In genomic region chr11:62556872-62557631, GRCh38 we compare ENCODE assay signal across 8 cellular contexts. TPM values are rescaled to one million over a fixed set of nuclear protein-coding genes. Genes with fewer than 3 reads are reported as not detected.
DNase-seq lines count a peak whose midpoint lies in the region; ATAC-seq and TF ChIP-seq lines count a peak whose summit lies in the region.

No MANE protein-coding gene starts in this region.

- H3K36me3 ChIP-seq in CD4-positive, alpha-beta memory T cell (ENCODE audit: insufficient read depth, low read length) = peaks cover 7% of the 10 kb centered on the region
- peaks cover 64% of the 10 kb centered on the region for H3K36me3 ChIP-seq in NT2/D1 (ENCODE audit: insufficient read depth, insufficient read length, low read length)

- peaks cover 68 to 94% (median 81%) of the 10 kb centered on the region in 4 donors for H3K4me1 Mint-ChIP-seq in CD4-positive, alpha-beta memory T cell
- H3K4me1 Mint-ChIP-seq in neural crest cell = peaks cover 71% of the 10 kb centered on the region

- DNase-seq in CD4-positive, alpha-beta memory T cell = peak in 4 of 5 donors; percentile 73 to 85 (median 78)
- DNase-seq in NT2/D1 (ENCODE audit: low read depth, low spot score) = no peak
- DNase-seq in cerebellar cortex (ENCODE audit: low spot score) = peak; percentile 61
- no peak for DNase-seq in neural crest cell (ENCODE audit: low read depth, low spot score)
- DNase-seq in NCI-H526 treated with DMSO at 0.1 percent for 48 hours (lab: John Stamatoyannopoulos, UW) = no peak
- DNase-seq in CD1c-positive myeloid dendritic cell (ENCODE audit: extremely low spot score) = no peak
- DNase-seq in NCI-H524 (lab: John Stamatoyannopoulos, UW) = no peak

- H3K27me3 ChIP-seq in CD4-positive, alpha-beta memory T cell (ENCODE audit: insufficient read depth, low read length) = no peaks in the 10 kb centered on the region
- no peaks in the 10 kb centered on the region for H3K27me3 ChIP-seq in NT2/D1 (ENCODE audit: insufficient read depth, insufficient read length)

- TF ChIP-seq CTCF in neural crest cell (conservative IDR thresholded peaks at IDR 0.05) = no peak

- H3K4me3 ChIP-seq in CD4-positive, alpha-beta memory T cell (ENCODE audit: low read length in 2 of 2) = peak overlapping the region; percentile 7 to 75
- H3K4me3 ChIP-seq in NT2/D1 (ENCODE audit: insufficient read length, low read depth) = no peak overlapping the region

- H3K9me3 ChIP-seq in CD4-positive, alpha-beta memory T cell (ENCODE audit: control insufficient read depth in 1 of 2, low read length in 2 of 2) = no peaks in the 10 kb centered on the region
- no peaks in the 10 kb centered on the region for H3K9me3 ChIP-seq in NT2/D1 (ENCODE audit: insufficient read depth, low read length)

- peaks cover 91% of the 10 kb centered on the region for H3K4me1 ChIP-seq in CD4-positive, alpha-beta memory T cell (ENCODE audit: insufficient read depth, low read length)
- H3K4me1 ChIP-seq in NT2/D1 (ENCODE audit: insufficient read depth, insufficient read length) = peaks cover 54% of the 10 kb centered on the region

- no peaks in the 10 kb centered on the region for H3K9me3 Mint-ChIP-seq in CD4-positive, alpha-beta memory T cell
- no peaks in the 10 kb centered on the region for H3K9me3 Mint-ChIP-seq in neural crest cell

- CTCF ChIA-PET in CD4-positive, alpha-beta memory T cell (lab: Charles Lee; ENCODE audit: partially characterized antibody) = interaction anchor here (0.6 to 14.9 kb wide), 25 partner anchors 9 to 1536 kb away, joined by 3 to 450 read pairs (median 3); partner anchors contain the start of genes AHNAK, EEF1G, SCGB1A1 and SLC3A2

- H3K36me3 Mint-ChIP-seq in CD4-positive, alpha-beta memory T cell = peaks cover 24 to 28% of the 10 kb centered on the region in 2 donors
- peaks cover 37% of the 10 kb centered on the region for H3K36me3 Mint-ChIP-seq in neural crest cell (ENCODE audit: low read depth)

- H3K4me3 Mint-ChIP-seq in CD4-positive, alpha-beta memory T cell = peak overlapping the region; percentile 82 to 91 (median 90)
- H3K4me3 Mint-ChIP-seq in neural crest cell = peak overlapping the region; percentile 58

- H3K27ac Mint-ChIP-seq in CD4-positive, alpha-beta memory T cell = peak overlapping the region; percentile 98 to 100 (median 100)
- H3K27ac Mint-ChIP-seq in neural crest cell (ENCODE audit: unreplicated experiment) = no peak overlapping the region

- ATAC-seq in GM21528 (IDR thresholded peaks at IDR 0.05; ENCODE audit: low FRiP score, unreplicated experiment) = peak; percentile 26

- H3K27ac ChIP-seq in CD4-positive, alpha-beta memory T cell (ENCODE audit: low read depth, low read length) = peak overlapping the region; percentile 95

- intact Hi-C loops in CD4-positive, alpha-beta memory T cell (cut with micrococcal nuclease) = loop anchor here (1.0 to 10.0 kb wide), 3 partner anchors 11 to 298 kb away; partner anchors contain the start of genes AHNAK and EEF1G

- peak overlapping the region; percentile 53 for H3K9ac ChIP-seq in NT2/D1 (ENCODE audit: insufficient read length, low read depth)

- POLR2A ChIA-PET in CD4-positive, alpha-beta memory T cell (lab: Charles Lee; ENCODE audit: partially characterized antibody) = interaction anchor here (0.6 to 12.5 kb wide), 27 partner anchors 15 to 1760 kb away, joined by 3 to 751 read pairs (median 5); partner anchors contain the start of genes AHNAK, B3GAT3, BSCL2 and C11orf98

- H3K27me3 Mint-ChIP-seq in CD4-positive, alpha-beta memory T cell = no peaks in the 10 kb centered on the region
- peaks cover 3% of the 10 kb centered on the region for H3K27me3 Mint-ChIP-seq in neural crest cell (ENCODE audit: low read depth)

RNA-seq across cellular contexts. Expression of gene AHNAK, which starts 10.4 kb away (rescaled TPM):
- total RNA-seq in CD4-positive, alpha-beta memory T cell = 100 to 1,000 TPM; 559 to 573 TPM
- polyA plus RNA-seq in CD4-positive, alpha-beta memory T cell = 100 to 1,000 TPM in 1 of 2 donors, 10 to 100 TPM in 1; 23.5 to 186 TPM
- 0.65 and 1.2 TPM in 2 replicates for total RNA-seq in neural crest cell

RNA-seq across cellular contexts. Expression of gene EEF1G, which starts 16.6 kb away (rescaled TPM):
- 1,000 to 10,000 TPM; 1,815 to 1,855 TPM for total RNA-seq in CD4-positive, alpha-beta memory T cell
- 1,000 to 10,000 TPM; 1,453 to 1,910 TPM for polyA plus RNA-seq in CD4-positive, alpha-beta memory T cell
- 2,024 and 2,072 TPM in 2 replicates for total RNA-seq in neural crest cell

RNA-seq across cellular contexts. Expression of gene TUT1, which starts 34.3 kb away (rescaled TPM):
- 10 to 100 TPM; 37.7 to 38.1 TPM for total RNA-seq in CD4-positive, alpha-beta memory T cell
- polyA plus RNA-seq in CD4-positive, alpha-beta memory T cell = 10 to 100 TPM; 14.6 to 19.7 TPM
- total RNA-seq in neural crest cell = 18.0 and 20.7 TPM in 2 replicates

RNA-seq across cellular contexts. Expression of gene MTA2, which starts 44.6 kb away (rescaled TPM):
- 100 to 1,000 TPM; 207 to 210 TPM for total RNA-seq in CD4-positive, alpha-beta memory T cell
- polyA plus RNA-seq in CD4-positive, alpha-beta memory T cell = 10 to 100 TPM; 16.6 to 36.4 TPM
- total RNA-seq in neural crest cell = 195 and 203 TPM in 2 replicates

RNA-seq across cellular contexts. Expression of gene EML3, which starts 55.5 kb away (rescaled TPM):
- 100 to 1,000 TPM; 192 to 201 TPM for total RNA-seq in CD4-positive, alpha-beta memory T cell
- polyA plus RNA-seq in CD4-positive, alpha-beta memory T cell = 10 to 100 TPM; 18.2 to 24.8 TPM
- 37.4 and 40.0 TPM in 2 replicates for total RNA-seq in neural crest cell

Comparison
In these comparisons a context has a peak if more than half of its experiments do, and no peak if none do; other contexts are left out.
1. DNase-seq: peak in CD4-positive, alpha-beta memory T cell (4 of 5) and cerebellar cortex (single experiment); none in NT2/D1 (single experiment), neural crest cell (single experiment), NCI-H526 treated with DMSO at 0.1 percent for 48 hours (single experiment), CD1c-positive myeloid dendritic cell (single experiment) and NCI-H524 (0 of 2).
2. RNA of gene AHNAK, which starts 10.4 kb away (total RNA-seq): 559 to 573 TPM in CD4-positive, alpha-beta memory T cell; 0.65 to 1.2 TPM in neural crest cell; every median in the first group is over 100 times any median in the second.